29 cellular contexts compared by ENCODE assay signal in the genomic region with DNA sequence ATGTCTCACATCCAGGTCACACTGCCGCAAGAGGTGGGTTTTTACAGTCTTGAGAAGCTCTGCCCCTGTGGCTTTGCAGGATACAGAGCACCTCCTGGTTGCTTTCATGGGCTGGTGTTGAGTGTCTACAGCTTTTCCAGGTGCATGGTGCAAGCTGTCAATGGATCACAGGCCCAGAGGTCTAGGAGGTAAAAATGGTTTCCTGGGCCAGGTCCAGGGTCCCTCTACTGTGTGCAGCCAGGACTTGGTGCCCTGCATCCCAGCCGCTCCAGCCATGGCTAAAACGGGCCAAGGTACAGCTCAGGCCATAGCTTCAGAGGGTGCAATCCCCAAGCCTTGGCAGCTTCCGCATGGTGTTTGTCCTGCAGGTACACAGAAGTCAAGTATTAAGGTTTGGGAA.
"Had no signal": no experiment of that assay in that cellular context is flagged by ENCODE, and none has a peak within 500 bp of the region (broad histone marks: within the 10 kb centered on the region; RNA-seq: fewer than 3 reads in every experiment).

No MANE protein-coding gene starts in this region.

- H3K4me3 ChIP-seq: stomach, suprapubic skin, testis, thoracic aorta, thyroid gland, tibial artery, tibial nerve, transverse colon, upper lobe of left lung, upper lobe of right lung, uterus, vagina had no signal

- FAIRE-seq: urothelium cell line had no signal

- H3K36me3 ChIP-seq: stomach, suprapubic skin, thoracic aorta, thyroid gland, tibial artery, tibial nerve, transverse colon, upper lobe of left lung, upper lobe of right lung, uterus, vagina had no signal

- H3K4me3 Mint-ChIP-seq: stimulated activated effector memory CD8-positive, alpha-beta T cell treated with anti-CD3 and anti-CD28 coated beads, Interleukin-12 subunit alpha, Interleukin-12 subunit beta, amount 100 ng/mL, for 72 hours; stimulated activated memory B cell treated with anti-CD40 and anti-IgM and Interleukin-4, amounts not matched to agents 10 μg/mL and 1 μg/mL and 100 μg/mL, for 72 hours; stimulated activated naive B cell treated with anti-CD40 and anti-IgM and Interleukin-4, amounts not matched to agents 10 μg/mL and 1 μg/mL and 100 μg/mL, for 72 hours; stimulated activated naive CD8-positive, alpha-beta T cell treated with anti-CD3 and anti-CD28 coated beads, Interleukin-15, amount 100 ng/mL, for 72 hours; stimulated activated naive CD8-positive, alpha-beta T cell treated with anti-CD3 and anti-CD28 coated beads, Interleukin-15, Interleukin-2, amounts not matched to agents 100 ng/mL and 50 ng/mL, for 24 hours; type B pancreatic cell had no signal

- H3K27me3 Mint-ChIP-seq: stimulated activated memory B cell treated with anti-CD40 and anti-IgM and Interleukin-4, amounts not matched to agents 10 μg/mL and 1 μg/mL and 100 μg/mL, for 72 hours; stimulated activated naive B cell treated with anti-CD40 and anti-IgM and Interleukin-4, amounts not matched to agents 10 μg/mL and 1 μg/mL and 100 μg/mL, for 72 hours; stimulated activated naive CD8-positive, alpha-beta T cell treated with anti-CD3 and anti-CD28 coated beads, Interleukin-15, amount 100 ng/mL, for 72 hours; stimulated activated naive CD8-positive, alpha-beta T cell treated with anti-CD3 and anti-CD28 coated beads, Interleukin-15, Interleukin-2, amounts not matched to agents 100 ng/mL and 50 ng/mL, for 24 hours; type B pancreatic cell had no signal

- DNase-seq: stimulated activated CD4-positive, alpha-beta T cell treated with anti-CD3 and anti-CD28 coated beads, Interleukin-2, amount 100 ng/mL, for 48 hours; stimulated activated CD4-positive, alpha-beta T cell treated with anti-CD3 and anti-CD28 coated beads, Interleukin-4, amount 100 ng/mL, for 1 hour; stimulated activated CD4-positive, alpha-beta T cell treated with anti-CD3 and anti-CD28 coated beads, Interleukin-4, amount 100 ng/mL, for 24 hours; stimulated activated CD4-positive, alpha-beta T cell treated with anti-CD3 and anti-CD28 coated beads, Interleukin-4, amount 100 ng/mL, for 4 hours; stimulated activated CD8-positive, alpha-beta memory T cell treated with anti-CD3 and anti-CD28 coated beads, Interleukin-4, amount 100 ng/mL, for 48 hours; stimulated activated naive B cell treated with anti-CD40 and anti-IgM and Interleukin-4, amounts not matched to agents 10 μg/mL and 1 μg/mL and 100 μg/mL, for 72 hours; stimulated activated naive CD4-positive, alpha-beta T cell; stimulated activated naive CD4-positive, alpha-beta T cell treated with Interleukin-2 at 50 U/mL for 16 hours; stimulated activated naive CD8-positive, alpha-beta T cell treated with anti-CD3 and anti-CD28 coated beads, Interleukin-15, amount 100 ng/mL, for 72 hours; stimulated activated naive CD8-positive, alpha-beta T cell treated with anti-CD3 and anti-CD28 coated beads, Interleukin-15, Interleukin-2, amounts not matched to agents 100 U/mL and 50 U/mL, for 24 hours; stomach; substantia nigra; testis; thyroid gland; tibial artery; transverse colon; trophoblast cell; upper lobe of right lung; uterus had no signal

- H3K9me3 ChIP-seq: testis, thyroid gland, uterus had no signal

- H3K27ac Mint-ChIP-seq: stimulated activated effector memory CD8-positive, alpha-beta T cell treated with anti-CD3 and anti-CD28 coated beads, Interleukin-12 subunit alpha, Interleukin-12 subunit beta, amount 100 ng/mL, for 72 hours; stimulated activated memory B cell treated with anti-CD40 and anti-IgM and Interleukin-4, amounts not matched to agents 10 μg/mL and 1 μg/mL and 100 μg/mL, for 72 hours; stimulated activated naive B cell treated with anti-CD40 and anti-IgM and Interleukin-4, amounts not matched to agents 10 μg/mL and 1 μg/mL and 100 μg/mL, for 72 hours; stimulated activated naive CD8-positive, alpha-beta T cell treated with anti-CD3 and anti-CD28 coated beads, Interleukin-15, amount 100 ng/mL, for 72 hours; stimulated activated naive CD8-positive, alpha-beta T cell treated with anti-CD3 and anti-CD28 coated beads, Interleukin-15, Interleukin-2, amounts not matched to agents 100 ng/mL and 50 ng/mL, for 24 hours; type B pancreatic cell had no signal

- H3K36me3 Mint-ChIP-seq: stimulated activated effector memory CD8-positive, alpha-beta T cell treated with anti-CD3 and anti-CD28 coated beads, Interleukin-12 subunit alpha, Interleukin-12 subunit beta, amount 100 ng/mL, for 72 hours had no signal

- H3K27me3 ChIP-seq: stomach, suprapubic skin, testis, thyroid gland, tibial artery, tibial nerve, transverse colon, upper lobe of left lung, upper lobe of right lung, uterus, vagina had no signal

- H3K4me1 Mint-ChIP-seq: stimulated activated effector memory CD8-positive, alpha-beta T cell treated with anti-CD3 and anti-CD28 coated beads, Interleukin-12 subunit alpha, Interleukin-12 subunit beta, amount 100 ng/mL, for 72 hours; stimulated activated memory B cell treated with anti-CD40 and anti-IgM and Interleukin-4, amounts not matched to agents 10 μg/mL and 1 μg/mL and 100 μg/mL, for 72 hours; stimulated activated naive B cell treated with anti-CD40 and anti-IgM and Interleukin-4, amounts not matched to agents 10 μg/mL and 1 μg/mL and 100 μg/mL, for 72 hours; stimulated activated naive CD8-positive, alpha-beta T cell treated with anti-CD3 and anti-CD28 coated beads, Interleukin-15, amount 100 ng/mL, for 72 hours had no signal

- ATAC-seq: stimulated activated effector memory CD8-positive, alpha-beta T cell treated with anti-CD3 and anti-CD28 coated beads, Interleukin-12 subunit alpha, Interleukin-12 subunit beta, amount 100 ng/mL, for 72 hours; stimulated activated memory B cell treated with anti-CD40 and anti-IgM and Interleukin-4, amounts not matched to agents 10 μg/mL and 1 μg/mL and 100 μg/mL, for 72 hours; stimulated activated naive B cell treated with anti-CD40 and anti-IgM and Interleukin-4, amounts not matched to agents 10 μg/mL and 1 μg/mL and 100 μg/mL, for 72 hours; stimulated activated naive CD8-positive, alpha-beta T cell treated with anti-CD3 and anti-CD28 coated beads, Interleukin-15, amount 100 ng/mL, for 72 hours; stimulated activated naive CD8-positive, alpha-beta T cell treated with anti-CD3 and anti-CD28 coated beads, Interleukin-15, Interleukin-2, amounts not matched to agents 100 U/mL and 50 U/mL, for 24 hours; upper lobe of right lung had no signal

- H3K27ac ChIP-seq: stomach, suprapubic skin, testis, thoracic aorta, thyroid gland, tibial artery, tibial nerve, transverse colon, upper lobe of left lung, upper lobe of right lung, uterus, vagina had no signal

- H3K4me1 ChIP-seq: stomach, suprapubic skin, testis, thyroid gland, tibial artery, tibial nerve, transverse colon, upper lobe of left lung, upper lobe of right lung, uterus, vagina had no signal
